Comparison of ENCODE assay signal across 17 cellular contexts in the genomic region with DNA sequence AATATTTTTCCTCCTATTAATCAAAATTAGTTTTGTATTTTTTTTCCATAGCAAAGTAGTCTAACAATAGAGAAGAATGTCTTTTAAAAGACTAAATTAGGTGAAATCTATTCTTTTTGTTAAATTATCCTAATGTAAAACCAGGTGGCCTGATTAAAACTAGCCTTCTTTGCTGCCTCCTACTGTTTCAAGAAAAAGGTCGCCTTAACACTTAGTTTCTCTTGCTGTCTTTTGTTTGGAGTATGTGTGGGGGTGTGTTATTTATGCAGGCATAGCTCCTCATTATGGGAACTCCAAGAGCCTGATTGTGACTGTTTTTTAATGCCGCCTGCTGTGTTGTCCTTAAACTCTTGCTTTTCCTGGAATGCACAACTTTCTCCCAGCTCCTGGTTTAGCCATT.
DNase-seq lines count a peak whose midpoint lies in the region; TF ChIP-seq lines count a peak whose summit lies in the region.
"Had no signal": no experiment of that assay in that cellular context is flagged by ENCODE, and none has a peak within 500 bp of the region (broad histone marks: within the 10 kb centered on the region; RNA-seq: fewer than 3 reads in every experiment).

No MANE protein-coding gene starts in this region.

- H3K36me3 ChIP-seq in smooth muscle cell (ENCODE audit: low read depth): no peaks in the 10 kb centered on the region
- H3K36me3 ChIP-seq in trophoblast cell (ENCODE audit: control insufficient read depth in 1 of 2, insufficient read depth in 2 of 2, low read length in 2 of 2): no peaks in the 10 kb centered on the region
- H3K36me3 ChIP-seq: suprapubic skin had no signal

- no peak overlapping the region for H3K18ac ChIP-seq in trophoblast cell (ENCODE audit: low read length)

- no peak overlapping the region for H4K8ac ChIP-seq in trophoblast cell (ENCODE audit: low read depth, low read length)

- H3K27me3 ChIP-seq in smooth muscle cell (ENCODE audit: low read depth): no peaks in the 10 kb centered on the region
- H3K27me3 ChIP-seq in trophoblast cell (ENCODE audit: insufficient read depth, low read length): no peaks in the 10 kb centered on the region
- H3K27me3 ChIP-seq: suprapubic skin had no signal

- no peak overlapping the region for H4K12ac ChIP-seq in trophoblast cell (ENCODE audit: low read depth, low read length)

- no peak overlapping the region for H3K23ac ChIP-seq in trophoblast cell (ENCODE audit: low read length)

- 36% methylated on average over 2 of the region's 2 CpGs for WGBS in smooth muscle cell (ENCODE audit: low lambda C conversion rate)
- no CpG with 5 or more reads among the region's 2 CpGs for WGBS in trophoblast cell (ENCODE audit: extremely low coverage, insufficient coverage, insufficient read length)

- H2AK5ac ChIP-seq in trophoblast cell (ENCODE audit: low read length): no peak overlapping the region

- H4K20me1 ChIP-seq in smooth muscle cell (ENCODE audit: low read depth): no peaks in the 10 kb centered on the region

- H3K14ac ChIP-seq in trophoblast cell (ENCODE audit: low read length): no peak overlapping the region

- DNase-seq in DMS 273 (lab: John Stamatoyannopoulos, UW; ENCODE audit: unreplicated experiment): peak; percentile 4
- no peak for DNase-seq in DMS 273 treated with DMSO at 0.1 percent for 48 hours (lab: John Stamatoyannopoulos, UW)
- peak; percentile 31 for DNase-seq in astrocyte of the spinal cord (ENCODE audit: low read depth, low spot score)
- DNase-seq in iPS-NIHi11 (ENCODE audit: low spot score): peak; percentile 33
- no peak for DNase-seq in smooth muscle cell (lab: John Stamatoyannopoulos, UW; ENCODE audit: unreplicated experiment)
- DNase-seq in posterior vena cava (ENCODE audit: low spot score): no peak
- no peak for DNase-seq in NK-92 treated with Interleukin-12 subunit alpha and Interleukin-12 subunit beta, amount 100 ng/mL, for 24 hours (lab: John Stamatoyannopoulos, UW)
- no peak for DNase-seq in trophoblast cell
- DNase-seq: activated CD8-positive, alpha-beta T cell treated with anti-CD3 and anti-CD28 coated beads for 36 hours; activated naive CD8-positive, alpha-beta T cell treated with anti-CD3 and anti-CD28 coated beads, Interleukin-2, amount 50 U/mL, for 24 hours; naive thymus-derived CD4-positive, alpha-beta T cell; NCI-H2029 treated with DMSO at 0.1 percent for 48 hours; right cardiac atrium; stimulated activated CD4-positive, alpha-beta T cell treated with anti-CD3 and anti-CD28 coated beads, Interleukin-1b, Interleukin-23, amount 100 ng/mL, for 48 hours had no signal

- H3K4ac ChIP-seq in trophoblast cell (ENCODE audit: low read depth, low read length): no peak overlapping the region

- H3K9me3 ChIP-seq in smooth muscle cell (replicated peaks; ENCODE audit: low read depth) (no peaks in the 10 kb centered on the region), trophoblast cell (ENCODE audit: insufficient read depth, low read depth, low read length) (no peaks in the 10 kb centered on the region)
- H3K9me3 ChIP-seq: suprapubic skin had no signal

- H3K27ac ChIP-seq in smooth muscle cell (ENCODE audit: low read depth): no peak overlapping the region
- H3K27ac ChIP-seq in trophoblast cell (ENCODE audit: low read depth, low read length): no peak overlapping the region
- H3K27ac ChIP-seq: 22Rv1, epithelial cell of prostate, suprapubic skin had no signal

- H3K79me2 ChIP-seq in smooth muscle cell (ENCODE audit: low read depth): no peaks in the 10 kb centered on the region
- H3K79me2 ChIP-seq in trophoblast cell (ENCODE audit: control insufficient read depth, insufficient read depth, low read length, poor library complexity): no peaks in the 10 kb centered on the region

- no peak overlapping the region for H2BK120ac ChIP-seq in trophoblast cell (ENCODE audit: insufficient read depth, low read length, poor library complexity)

- H2BK12ac ChIP-seq in trophoblast cell (ENCODE audit: low read length): no peak overlapping the region

- H3F3A ChIP-seq in smooth muscle cell (ENCODE audit: low read depth): peaks cover 6% of the 10 kb centered on the region

- TF ChIP-seq CTCF in astrocyte of the spinal cord (IDR thresholded peaks at IDR 0.05; ENCODE audit: low read depth, low read length) (peak; percentile 36), smooth muscle cell (IDR thresholded peaks at IDR 0.05; ENCODE audit: borderline replicate concordance, insufficient read depth, poor library complexity, severe bottlenecking) (peak; percentile 20)

- H3K9ac ChIP-seq in smooth muscle cell (ENCODE audit: low read depth): no peak overlapping the region
- H3K9ac ChIP-seq in trophoblast cell (ENCODE audit: low read length): no peak overlapping the region

- H2AFZ ChIP-seq in smooth muscle cell (ENCODE audit: low read depth) (peak overlapping the region; percentile 68), trophoblast cell (ENCODE audit: insufficient read depth, low read length, poor library complexity) (no peak overlapping the region)

- H3K4me1 ChIP-seq in smooth muscle cell (ENCODE audit: low read depth) (peaks cover 36% of the 10 kb centered on the region), trophoblast cell (ENCODE audit: control insufficient read depth in 1 of 2, insufficient read depth in 2 of 2, low read length in 2 of 2) (no peaks in the 10 kb centered on the region)
- H3K4me1 ChIP-seq: suprapubic skin had no signal

- intact Hi-C loops in posterior vena cava (cut with DNase I): no loop called here

- H3K4me3 ChIP-seq in astrocyte of the spinal cord (ENCODE audit: low read depth, low read length) (no peak overlapping the region), smooth muscle cell (no peak overlapping the region), trophoblast cell (ENCODE audit: low read depth, low read length) (no peak overlapping the region)
- H3K4me3 ChIP-seq: suprapubic skin had no signal

- H4K91ac ChIP-seq in trophoblast cell (ENCODE audit: low read depth, low read length): no peak overlapping the region

- in situ Hi-C loops in astrocyte of the spinal cord (cut with HindIII; ENCODE audit: low sequenced_read_pairs): no loop called here

- no peak overlapping the region for H2BK5ac ChIP-seq in trophoblast cell (ENCODE audit: low read depth, low read length, poor library complexity)

- H3K4me2 ChIP-seq in smooth muscle cell (peak overlapping the region; percentile 18), trophoblast cell (ENCODE audit: low read length) (no peak overlapping the region)

- peaks cover 2% of the 10 kb centered on the region for H3K79me1 ChIP-seq in trophoblast cell (ENCODE audit: low read length)

Comparison
In these comparisons a context has a peak if more than half of its experiments do, and no peak if none do; other contexts are left out.
1. DNase-seq: peak in DMS 273 (single experiment), astrocyte of the spinal cord (single experiment) and iPS-NIHi11 (single experiment); none in DMS 273 treated with DMSO at 0.1 percent for 48 hours (single experiment), smooth muscle cell (single experiment), posterior vena cava (single experiment), NK-92 treated with Interleukin-12 subunit alpha and Interleukin-12 subunit beta, amount 100 ng/mL, for 24 hours (single experiment) and trophoblast cell (0 of 2).